In the genomic region with DNA sequence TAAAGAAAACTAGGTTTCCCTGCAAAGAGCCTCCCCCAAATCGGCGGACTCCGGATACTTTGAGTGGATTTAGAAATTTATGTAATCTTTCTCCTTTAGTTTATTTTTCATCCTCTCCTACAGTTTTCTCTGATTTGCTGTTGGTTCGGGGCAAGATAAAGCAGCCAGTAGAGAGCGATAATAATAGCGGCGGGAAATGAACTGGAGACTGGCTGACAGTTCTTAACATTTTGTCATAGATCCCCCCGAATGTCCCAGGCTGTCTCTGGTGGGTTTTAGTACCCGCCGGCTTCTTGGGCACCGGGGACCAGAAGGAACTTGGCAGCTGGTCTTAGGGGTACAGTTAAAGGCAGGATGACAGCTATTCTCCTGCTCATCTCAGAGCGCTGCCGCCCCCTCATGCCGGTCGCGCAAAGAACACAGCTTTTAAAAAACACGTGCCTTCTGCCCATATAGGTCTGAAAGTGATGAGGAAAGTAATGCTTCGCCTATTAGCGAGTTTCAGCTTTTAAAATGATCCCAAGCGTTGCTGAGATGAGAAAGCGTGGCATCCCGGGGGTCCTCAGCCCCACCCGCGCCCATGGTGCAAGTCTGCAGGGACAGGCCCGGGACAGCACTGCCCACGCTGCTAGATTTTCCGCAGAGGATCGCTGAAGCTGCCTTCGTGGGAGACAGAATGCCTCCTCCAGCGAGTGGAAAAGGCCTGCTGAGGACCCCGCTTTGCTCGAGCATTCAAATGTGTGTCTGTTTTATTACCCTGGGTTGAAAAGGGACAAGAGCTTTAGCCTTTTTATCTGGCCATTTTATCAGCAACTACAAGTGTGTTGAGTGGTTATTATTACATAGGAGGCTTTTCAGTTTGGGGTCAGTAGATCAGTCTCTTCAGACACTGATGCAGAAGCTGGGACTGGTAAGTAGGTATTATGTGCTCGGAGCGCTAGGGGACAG, we compare ENCODE assay signal across 8 cellular contexts. TPM values are rescaled to one million over a fixed set of nuclear protein-coding genes. Genes with fewer than 3 reads are reported as not detected.
DNase-seq lines count a peak whose midpoint lies in the region; ATAC-seq, FAIRE-seq and TF ChIP-seq lines count a peak whose summit lies in the region.

No MANE protein-coding gene starts in this region.

- no peak overlapping the region for H3K9ac ChIP-seq in HCT116 (ENCODE audit: low read length)
- H3K9ac ChIP-seq in PC-3 (ENCODE audit: low read length), result no peak overlapping the region
- 0 out of 2 replicates have a peak overlapping the region, but pooled peaks have one; percentile 45 for H3K9ac ChIP-seq in HepG2 (ENCODE audit: insufficient read depth, low read depth, low read length)

- H3K4me2 ChIP-seq in HCT116 (ENCODE audit: low read length) (no peak overlapping the region), PC-3 (ENCODE audit: low read length) (peak overlapping the region; percentile 93), HepG2 (ENCODE audit: low read depth, low read length) (peak overlapping the region; percentile 78)

- BruUV-seq in HCT116 (replicated peaks; lab: Mats Ljungman, UMichigan) (no TSS peak), PC-3 (replicated peaks; lab: Mats Ljungman, UMichigan) (no TSS peak), HepG2 (replicated peaks; lab: Mats Ljungman, UMichigan) (TSS peak; percentile 41)

- H3K27me3 Mint-ChIP-seq in CD8-positive, alpha-beta T cell (ENCODE audit: low read depth), result peaks cover 78% of the 10 kb centered on the region
- peaks cover 78% of the 10 kb centered on the region for H3K27me3 Mint-ChIP-seq in T-helper 17 cell

- H3K4me1 ChIP-seq in CD8-positive, alpha-beta T cell (ENCODE audit: insufficient read depth, low read length), result peaks cover 50% of the 10 kb centered on the region
- peaks cover 14 to 24% of the 10 kb centered on the region in 2 experiments; a peak in 3 of 4 replicates for H3K4me1 ChIP-seq in HCT116 (ENCODE audit: control insufficient read depth in 1 of 2, insufficient read depth in 2 of 2, low read length in 2 of 2)
- H3K4me1 ChIP-seq in PC-3 (ENCODE audit: insufficient read depth, low read length), result peaks cover 4% of the 10 kb centered on the region; the same call in 1 of the 2 replicates
- peaks cover 43% of the 10 kb centered on the region for H3K4me1 ChIP-seq in HepG2 (ENCODE audit: insufficient read depth, low read length)

- TF ChIP-seq RAD21 in HCT116 (IDR thresholded peaks at IDR 0.05; ENCODE audit: low read depth) (peak; percentile 28; the same call in 1 of the 2 replicates), HepG2 (CRISPR knock-in tag; IDR thresholded peaks at IDR 0.05) (no peak)

- no peak for DNase-seq in CD8-positive, alpha-beta T cell
- no peak for DNase-seq in HCT116 (ENCODE audit: low read depth, low spot score)
- no peak for DNase-seq in PC-3
- no peak for DNase-seq in HepG2 (ENCODE audit: low spot score)
- DNase-seq in T-helper 17 cell, result no peak
- DNase-seq in AG08395 (ENCODE audit: low spot score), result no peak

- in situ Hi-C loops in HepG2 (cut with HindIII; ENCODE audit: extremely low pct_ligation_motif_present, low pct_unique_long_range_greater_than_20kb), result no loop called here

- no peaks in the 10 kb centered on the region for H3K9me3 Mint-ChIP-seq in CD8-positive, alpha-beta T cell

- H3K4me1 Mint-ChIP-seq in CD8-positive, alpha-beta T cell (ENCODE audit: low read depth), result peaks cover 46% of the 10 kb centered on the region
- peaks cover 11% of the 10 kb centered on the region for H3K4me1 Mint-ChIP-seq in T-helper 17 cell

- intact Hi-C loops in CD8-positive, alpha-beta T cell (cut with DNase I, micrococcal nuclease), result no loop called here
- intact Hi-C loops in HCT116 (cut with micrococcal nuclease), result loop anchor here (5.0 kb wide), 1 partner anchor 232 kb away; no protein-coding TSS in a partner anchor
- intact Hi-C loops in PC-3 (cut with micrococcal nuclease), result loop anchor here (5.0 kb wide), 1 partner anchor 692 kb away; no protein-coding TSS in a partner anchor
- intact Hi-C loops in HepG2 (cut with micrococcal nuclease; ENCODE audit: unreplicated experiment), result loop anchor here (1.0 to 5.0 kb wide), 6 partner anchors 80 to 650 kb away; no protein-coding TSS in a partner anchor

- FAIRE-seq in HepG2 (lab: Jason Lieb, UNC), result no peak

- no peak overlapping the region for H3K4me3 ChIP-seq in CD8-positive, alpha-beta T cell (ENCODE audit: low read depth, low read length)
- H3K4me3 ChIP-seq in HCT116 (replicated peaks in 1 of 2; ENCODE audit: low read depth in 1 of 2, low read length in 2 of 2) (no peak overlapping the region), PC-3 (ENCODE audit: low read length) (peak overlapping the region; percentile 61), HepG2 (replicated peaks in 1 of 3; ENCODE audit: insufficient read depth in 1 of 3, low read depth in 2 of 3, low read length in 3 of 3) (peak overlapping the region; percentile 53 to 77 (median 62); a peak in 5 of 6 replicates)

- H3K36me3 Mint-ChIP-seq in CD8-positive, alpha-beta T cell, result no peaks in the 10 kb centered on the region
- peaks cover 3% of the 10 kb centered on the region for H3K36me3 Mint-ChIP-seq in T-helper 17 cell (ENCODE audit: low read depth)

- no peak for ATAC-seq in CD8-positive, alpha-beta T cell
- ATAC-seq in HCT116 (no peak), PC-3 (no peak), HepG2 (no peak), HG02840 (IDR thresholded peaks at IDR 0.05; ENCODE audit: low FRiP score, unreplicated experiment) (no peak), T-helper 17 cell (no peak), GM18498 (IDR thresholded peaks at IDR 0.05; ENCODE audit: unreplicated experiment) (no peak)

- H3F3A ChIP-seq in PC-3 (ENCODE audit: low read length, unreplicated experiment), result no peaks in the 10 kb centered on the region

- peak overlapping the region; percentile 52 for H3K4me3 Mint-ChIP-seq in CD8-positive, alpha-beta T cell
- no peak overlapping the region for H3K4me3 Mint-ChIP-seq in T-helper 17 cell

- TF ChIP-seq EP300 in HepG2 (IDR thresholded peaks at IDR 0.05; ENCODE audit: low read depth in 2 of 2, low read length in 2 of 2) (no peak), HepG2 (CRISPR knock-in tag; IDR thresholded peaks at IDR 0.05; ENCODE audit: borderline replicate concordance) (no peak)

- no peaks in the 10 kb centered on the region for H3K9me3 ChIP-seq in CD8-positive, alpha-beta T cell (ENCODE audit: low read length)
- H3K9me3 ChIP-seq in HCT116 (ENCODE audit: control insufficient read depth in 1 of 2, insufficient read depth in 1 of 2, low read depth in 1 of 2, low read length in 2 of 2) (no peaks in the 10 kb centered on the region), PC-3 (ENCODE audit: low read length) (no peaks in the 10 kb centered on the region), HepG2 (ENCODE audit: low read length) (no peaks in the 10 kb centered on the region), T-helper 17 cell (ENCODE audit: control insufficient read depth, low read length, poor library complexity, severe bottlenecking) (peaks cover 2% of the 10 kb centered on the region)

- CTCF ChIA-PET in CD8-positive, alpha-beta T cell (lab: Charles Lee), result no interaction called here
- CTCF ChIA-PET in HCT116 (lab: Charles Lee) (interaction anchor here (1.8 kb wide), 1 partner anchor 569 kb away, joined by 8 read pairs; no protein-coding TSS in a partner anchor), PC-3 (lab: Charles Lee) (interaction anchor here (1.2 kb wide), 1 partner anchor 570 kb away, joined by 4 read pairs; no protein-coding TSS in a partner anchor), HepG2 (lab: Yijun Ruan, JAX; ENCODE audit: low intra/inter-chr PET ratio, low total read pairs) (interaction anchor here (1.5 kb wide), 1 partner anchor 649 kb away, joined by 5 read pairs; no protein-coding TSS in a partner anchor)

- no peak overlapping the region for H3K27ac Mint-ChIP-seq in CD8-positive, alpha-beta T cell
- H3K27ac Mint-ChIP-seq in T-helper 17 cell, result no peak overlapping the region

- WGBS in HepG2 (ENCODE audit: low lambda C conversion rate), result 91% methylated on average over 26 of the region's 34 CpGs

- no peaks in the 10 kb centered on the region for H3K36me3 ChIP-seq in CD8-positive, alpha-beta T cell (ENCODE audit: insufficient read depth, low read length)
- no peaks in the 10 kb centered on the region for H3K36me3 ChIP-seq in HCT116 (ENCODE audit: control insufficient read depth in 1 of 2, insufficient read depth in 2 of 2, low read length in 2 of 2)
- no peaks in the 10 kb centered on the region for H3K36me3 ChIP-seq in PC-3 (ENCODE audit: low read depth, low read length)
- 0 out of 5 replicates have a peak, but pooled peaks cover 0 to 1% of the 10 kb centered on the region in 2 experiments for H3K36me3 ChIP-seq in HepG2 (replicated peaks in 1 of 2; ENCODE audit: control insufficient read depth in 1 of 2, insufficient read depth in 2 of 2, low read length in 2 of 2)

- TF ChIP-seq CTCF in CD8-positive, alpha-beta T cell (IDR thresholded peaks at IDR 0.05), result no peak
- TF ChIP-seq CTCF in HCT116 (IDR thresholded peaks at IDR 0.05 in 2 of 3, conservative IDR thresholded peaks at IDR 0.05 in 1 of 3; ENCODE audit: borderline replicate concordance in 1 of 3, insufficient read depth in 1 of 3, low read depth in 2 of 3, low read length in 2 of 3) (no peak), PC-3 (conservative IDR thresholded peaks at IDR 0.05; ENCODE audit: low read depth, low read length) (peak; percentile 48; the same call in 1 of the 2 replicates), HepG2 (CRISPR knock-in tag; IDR thresholded peaks at IDR 0.05) (peak; percentile 62)

- H4K20me1 ChIP-seq in HCT116 (ENCODE audit: insufficient read depth) (no peaks in the 10 kb centered on the region), PC-3 (ENCODE audit: low read length) (no peaks in the 10 kb centered on the region), HepG2 (ENCODE audit: insufficient read depth, low read length) (peaks cover 12% of the 10 kb centered on the region; the same call in 1 of the 2 replicates)

- no peak for TF ChIP-seq POLR2A in HCT116 (IDR thresholded peaks at IDR 0.05; ENCODE audit: borderline replicate concordance, extremely low read depth, insufficient read depth, insufficient read length)
- no peak for TF ChIP-seq POLR2A in HepG2 (IDR thresholded peaks at IDR 0.05; ENCODE audit: insufficient read depth in 1 of 2, low read depth in 2 of 2, low read length in 2 of 2)

- H3K79me2 ChIP-seq in HCT116 (ENCODE audit: insufficient read depth, low read length), result peaks cover 5% of the 10 kb centered on the region; the same call in 1 of the 2 replicates
- H3K79me2 ChIP-seq in PC-3 (ENCODE audit: low read length), result no peaks in the 10 kb centered on the region
- peaks cover 21% of the 10 kb centered on the region for H3K79me2 ChIP-seq in HepG2 (ENCODE audit: insufficient read depth, low read length)

- no peak overlapping the region for H3K27ac ChIP-seq in CD8-positive, alpha-beta T cell (ENCODE audit: low read depth, low read length)
- H3K27ac ChIP-seq in HCT116 (ENCODE audit: low read depth, low read length) (no peak overlapping the region), PC-3 (ENCODE audit: low read length) (no peak overlapping the region), HepG2 (ENCODE audit: extremely low read length, insufficient read depth, low read length) (no peak overlapping the region)

- RAD21 ChIA-PET in HCT116 (lab: Charles Lee; ENCODE audit: low non-redundant PET in 1 of 2, low total read pairs in 2 of 2, uncharacterized antibody in 2 of 2, unreplicated experiment in 2 of 2), result no interaction called here

- H2AFZ ChIP-seq in HCT116 (ENCODE audit: low read depth, low read length, poor library complexity, severe bottlenecking), result no peak overlapping the region
- peak overlapping the region; percentile 64 for H2AFZ ChIP-seq in PC-3 (ENCODE audit: low read length)
- no peak overlapping the region for H2AFZ ChIP-seq in HepG2 (ENCODE audit: low read length)

- POLR2A ChIA-PET in CD8-positive, alpha-beta T cell (lab: Charles Lee), result interaction anchor here (1.2 kb wide), 1 partner anchor 9 kb away, joined by 3 read pairs; no protein-coding TSS in a partner anchor
- POLR2A ChIA-PET in HCT116 (lab: Charles Lee) (no interaction called here), PC-3 (lab: Charles Lee; ENCODE audit: unreplicated experiment) (interaction anchor here (0.5 kb wide), 1 partner anchor 126 kb away, joined by 4 read pairs; no protein-coding TSS in a partner anchor), HepG2 (lab: Yijun Ruan, JAX) (no interaction called here)

- peaks cover 36% of the 10 kb centered on the region for H3K27me3 ChIP-seq in CD8-positive, alpha-beta T cell (ENCODE audit: insufficient read depth, low read length)
- H3K27me3 ChIP-seq in HCT116 (ENCODE audit: insufficient read depth, low read length) (peaks cover 7% of the 10 kb centered on the region), PC-3 (ENCODE audit: low read length) (peaks cover 16% of the 10 kb centered on the region), HepG2 (ENCODE audit: control insufficient read depth in 1 of 2, insufficient read depth in 2 of 2, low read length in 2 of 2) (peaks cover 0 to 7% of the 10 kb centered on the region in 2 experiments; a peak in 2 of 5 replicates)

- no peaks in the 10 kb centered on the region for H3K9me2 ChIP-seq in HCT116 (ENCODE audit: insufficient read depth)
- no peaks in the 10 kb centered on the region for H3K9me2 ChIP-seq in PC-3 (replicated peaks; ENCODE audit: low read length)

RNA-seq across cellular contexts. Expression of a gene that starts 3.8 kb away (rescaled TPM):
- total RNA-seq in CD8-positive, alpha-beta T cell, result not detected
- total RNA-seq in HCT116 (2021; ENCODE audit: unreplicated experiment) (4.3 TPM), PC-3 (2014; rRNA removed) (1.0 and 1.1 TPM in 2 replicates), HepG2 (2016; rRNA removed; fragmentation: Illumina TruSeq; extraction: Trizol) (3.0 and 6.2 TPM in 2 replicates), T-helper 17 cell (not detected)
- 0.75 and 0.96 TPM in 2 replicates for polyA plus RNA-seq in HCT116 (2012)
- 0.30 and 0.35 TPM in 2 replicates for total RNA-seq in HepG2 (2016; cell fraction: cytosol; rRNA removed; fragmentation: Illumina TruSeq; extraction: Trizol; ENCODE audit: low read depth)
- 2.5 and 5.8 TPM in 2 replicates for total RNA-seq in HepG2 (2016; cell fraction: insoluble cytoplasmic fraction; rRNA removed; fragmentation: Illumina TruSeq; extraction: Trizol)
- 2.0 and 2.3 TPM in 2 replicates for total RNA-seq in HepG2 (2016; cell fraction: membrane; rRNA removed; fragmentation: Illumina TruSeq; extraction: Trizol)
- 7.8 and 8.6 TPM in 2 replicates for total RNA-seq in HepG2 (2016; cell fraction: nucleus; rRNA removed; fragmentation: Illumina TruSeq; extraction: Trizol)
- 3.2 and 3.7 TPM in 2 replicates for polyA plus RNA-seq in HepG2 (2011; rRNA removed)
- 0.94 and 2.0 TPM in 2 replicates for polyA plus RNA-seq in HepG2 (2011; cell fraction: cytosol; rRNA removed)
- 5.2 and 8.5 TPM in 2 replicates for polyA plus RNA-seq in HepG2 (2011; cell fraction: nucleus; rRNA removed)
- polyA plus RNA-seq in HepG2 (2012), result 5.7 and 6.4 TPM in 2 replicates
- 0.16 and 0.31 TPM in 2 replicates for polyA plus RNA-seq in HepG2 (2016; cell fraction: cytosol; fragmentation: Illumina TruSeq; extraction: Trizol; ENCODE audit: low read depth)
- polyA plus RNA-seq in HepG2 (2016; cell fraction: insoluble cytoplasmic fraction; fragmentation: Illumina TruSeq; extraction: Trizol; ENCODE audit: low read depth), result 3.3 TPM in 2 replicates
- 0.70 and 0.78 TPM in 2 replicates for polyA plus RNA-seq in HepG2 (2016; cell fraction: membrane; fragmentation: Illumina TruSeq; extraction: Trizol; ENCODE audit: low read depth)
- 8.3 and 9.1 TPM in 2 replicates for polyA plus RNA-seq in HepG2 (2016; cell fraction: nucleus; fragmentation: Illumina TruSeq; extraction: Trizol; ENCODE audit: insufficient read depth, low read depth)
- polyA minus RNA-seq in HepG2 (2011; rRNA and poly(A)+ RNA removed; ENCODE audit: low replicate concordance), result 3.8 and 10.8 TPM in 2 replicates
- polyA minus RNA-seq in HepG2 (2011; cell fraction: cytosol; rRNA and poly(A)+ RNA removed), result 4.7 and 7.6 TPM in 2 replicates
- 13.3 and 20.5 TPM in 2 replicates for polyA minus RNA-seq in HepG2 (2011; cell fraction: nucleus; rRNA and poly(A)+ RNA removed)

Comparison
In these comparisons a context has a peak if more than half of its experiments do, and no peak if none do; other contexts are left out.
1. H3K4me3 ChIP-seq: peak in PC-3 (single experiment) and HepG2 (3 of 3); none in CD8-positive, alpha-beta T cell (single experiment) and HCT116 (0 of 2).
2. CTCF ChIP-seq: peak in PC-3 (single experiment) and HepG2 (single experiment); none in CD8-positive, alpha-beta T cell (single experiment) and HCT116 (0 of 3).
3. POLR2A ChIA-PET loops: an anchor here in CD8-positive, alpha-beta T cell (1.2 kb wide) and PC-3 (0.5 kb wide); none called in HCT116 and HepG2.
4. intact Hi-C loops: an anchor here in HCT116 (5.0 kb wide), PC-3 (5.0 kb wide) and HepG2 (1.0 to 5.0 kb wide); none called in CD8-positive, alpha-beta T cell.